Comparison of ENCODE assay signal across 1 cellular context in genomic region chr3:177181418-177181817, GRCh38.
A peak's percentile ranks its signal among the peaks of the same experiment; 100 is the strongest.
TF ChIP-seq lines count a peak whose summit lies in the region.

No MANE protein-coding gene starts in this region.

TF ChIP-seq in HepG2, 621 proteins besides CTCF, POLR2A, EP300 and RAD21:
- TF ChIP-seq IRF2 (CRISPR knock-in tag; IDR thresholded peaks at IDR 0.05): no peak
- no peak for TF ChIP-seq SAP130 (CRISPR knock-in tag; IDR thresholded peaks at IDR 0.05; ENCODE audit: low read depth)
- TF ChIP-seq NKX3-1 (CRISPR knock-in tag; IDR thresholded peaks at IDR 0.05): no peak
- TF ChIP-seq NR2F6 (IDR thresholded peaks at IDR 0.05): no peak
- peak; percentile 44; the same call in 1 of the 2 replicates for TF ChIP-seq NR2F6 (CRISPR knock-in tag; IDR thresholded peaks at IDR 0.05)
- no peak for TF ChIP-seq ZNF362 (CRISPR knock-in tag; IDR thresholded peaks at IDR 0.05; ENCODE audit: borderline replicate concordance)
- TF ChIP-seq ZNF674 (CRISPR knock-in tag; IDR thresholded peaks at IDR 0.05; ENCODE audit: low read depth): no peak
- no peak for TF ChIP-seq NFATC3 (CRISPR knock-in tag; IDR thresholded peaks at IDR 0.05)
- TF ChIP-seq ZNF550 (CRISPR knock-in tag; IDR thresholded peaks at IDR 0.05; ENCODE audit: borderline replicate concordance): no peak
- TF ChIP-seq HNF4A (CRISPR knock-in tag; IDR thresholded peaks at IDR 0.05): 0 out of 2 replicates have a peak, but pooled peaks have one; percentile 8
- TF ChIP-seq ASH2L (IDR thresholded peaks at IDR 0.05; ENCODE audit: insufficient read length, low read depth, low read length): no peak
- TF ChIP-seq ZNF720 (CRISPR knock-in tag; IDR thresholded peaks at IDR 0.05): no peak
- 0 out of 2 replicates have a peak, but pooled peaks have one; percentile 4 for TF ChIP-seq CEBPG (CRISPR knock-in tag; IDR thresholded peaks at IDR 0.05)
- peak; percentile 24; the same call in 1 of the 2 replicates for TF ChIP-seq HOMEZ (CRISPR knock-in tag; IDR thresholded peaks at IDR 0.05; ENCODE audit: low read depth)
- TF ChIP-seq CC2D1A (CRISPR knock-in tag; IDR thresholded peaks at IDR 0.05): no peak
- no peak for TF ChIP-seq ZNF354B (CRISPR knock-in tag; IDR thresholded peaks at IDR 0.05)
